9 cellular contexts compared by ENCODE assay signal in genomic region chr12:6552140-6552551, GRCh38. TPM values are rescaled to one million over a fixed set of nuclear protein-coding genes. Genes with fewer than 3 reads are reported as not detected.
A peak's percentile ranks its signal among the peaks of the same experiment; 100 is the strongest.
DNase-seq lines count a peak whose midpoint lies in the region; ATAC-seq, FAIRE-seq and TF ChIP-seq lines count a peak whose summit lies in the region.
"Had no signal": no experiment of that assay in that cellular context is flagged by ENCODE, and none has a peak within 500 bp of the region (broad histone marks: within the 10 kb centered on the region; RNA-seq: fewer than 3 reads in every experiment).

No MANE protein-coding gene starts in this region.

- no peak for FAIRE-seq in HepG2 (lab: Jason Lieb, UNC)
- FAIRE-seq: endometrium had no signal

- no peak overlapping the region for H3K4me3 ChIP-seq in liver (ENCODE audit: low read depth in 1 of 3, low read length in 3 of 3)
- no peak overlapping the region for H3K4me3 ChIP-seq in HepG2 (replicated peaks in 1 of 3; ENCODE audit: insufficient read depth in 1 of 3, low read depth in 2 of 3, low read length in 3 of 3)
- peak overlapping the region in 57 of 59 donors; percentile 19 to 100 (median 94) for H3K4me3 ChIP-seq in dorsolateral prefrontal cortex
- H3K4me3 ChIP-seq in mucosa of rectum (ENCODE audit: low read length in 2 of 2): no peak overlapping the region

- H3K27me3 ChIP-seq in liver (ENCODE audit: control insufficient read depth in 4 of 4, insufficient read depth in 4 of 4, low read length in 3 of 4) (no peaks in the 10 kb centered on the region), HepG2 (ENCODE audit: control insufficient read depth in 1 of 2, insufficient read depth in 2 of 2, low read length in 2 of 2) (no peaks in the 10 kb centered on the region; a peak in 1 of 5 replicates), dorsolateral prefrontal cortex (no peaks in the 10 kb centered on the region), mucosa of rectum (ENCODE audit: control insufficient read depth in 2 of 2, insufficient read depth in 2 of 2, low read length in 2 of 2) (no peaks in the 10 kb centered on the region)

- TF ChIP-seq EP300 in HepG2 (IDR thresholded peaks at IDR 0.05; ENCODE audit: low read depth in 2 of 2, low read length in 2 of 2) (no peak), HepG2 (CRISPR knock-in tag; IDR thresholded peaks at IDR 0.05; ENCODE audit: borderline replicate concordance) (no peak)

- TF ChIP-seq RAD21 in liver (IDR thresholded peaks at IDR 0.05): no peak
- no peak for TF ChIP-seq RAD21 in HepG2 (CRISPR knock-in tag; IDR thresholded peaks at IDR 0.05)

- H3K79me2 ChIP-seq in HepG2 (ENCODE audit: insufficient read depth, low read length): peaks cover 47% of the 10 kb centered on the region

- no peak for ATAC-seq in HepG2
- no peak for ATAC-seq in esophagus mucosa

- no peak for TF ChIP-seq POLR2A in HepG2 (IDR thresholded peaks at IDR 0.05; ENCODE audit: insufficient read depth in 1 of 2, low read depth in 2 of 2, low read length in 2 of 2)

- H3K36me3 ChIP-seq in liver (ENCODE audit: control insufficient read depth in 4 of 4, insufficient read depth in 3 of 4, low read depth in 1 of 4, low read length in 3 of 4) (peaks cover 5 to 24% (median 10%) of the 10 kb centered on the region in 4 donors), HepG2 (replicated peaks in 1 of 2; ENCODE audit: control insufficient read depth in 1 of 2, insufficient read depth in 2 of 2, low read length in 2 of 2) (peaks cover 23 to 57% of the 10 kb centered on the region in 2 experiments), mucosa of rectum (ENCODE audit: control insufficient read depth in 2 of 2, insufficient read depth in 2 of 2, low read length in 2 of 2) (peaks cover 6 to 15% of the 10 kb centered on the region in 2 donors)

- H3K9me3 ChIP-seq in liver (ENCODE audit: control insufficient read depth in 4 of 4, low read length in 3 of 4): no peaks in the 10 kb centered on the region
- H3K9me3 ChIP-seq in HepG2 (ENCODE audit: low read length): no peaks in the 10 kb centered on the region
- H3K9me3 ChIP-seq in mucosa of rectum (ENCODE audit: control insufficient read depth in 2 of 2, low read length in 2 of 2): no peaks in the 10 kb centered on the region

- H2AFZ ChIP-seq in HepG2 (ENCODE audit: low read length): no peak overlapping the region

- CTCF ChIA-PET in HepG2 (lab: Yijun Ruan, JAX; ENCODE audit: low intra/inter-chr PET ratio, low total read pairs): no interaction called here

- TF ChIP-seq CTCF in liver (IDR thresholded peaks at IDR 0.05; ENCODE audit: low read depth, low read length, missing input control) (no peak), HepG2 (CRISPR knock-in tag; IDR thresholded peaks at IDR 0.05) (no peak), dorsolateral prefrontal cortex (IDR thresholded peaks at IDR 0.05 in 54 of 56, conservative IDR thresholded peaks at IDR 0.05 in 2 of 56; ENCODE audit: low read depth in 1 of 56, partially characterized antibody in 56 of 56) (peak in 1 of 56 donors; percentile 2)

- POLR2A ChIA-PET in HepG2 (lab: Yijun Ruan, JAX): interaction anchor here (1.3 to 9.6 kb wide), 3 partner anchors 11 to 17 kb away, joined by 3 to 108 read pairs (median 48); partner anchors contain the start of gene GAPDH

- H3K27ac ChIP-seq in liver (ENCODE audit: low read depth in 1 of 2, low read length in 2 of 2): peak overlapping the region; percentile 58 to 63
- H3K27ac ChIP-seq in HepG2 (ENCODE audit: extremely low read length, insufficient read depth, low read length): no peak overlapping the region
- peak overlapping the region; percentile 18 to 98 (median 94) for H3K27ac ChIP-seq in dorsolateral prefrontal cortex
- H3K27ac ChIP-seq in mucosa of rectum (ENCODE audit: low read depth in 2 of 2, low read length in 2 of 2): peak overlapping the region; percentile 56 to 77

- intact Hi-C loops in HepG2 (cut with micrococcal nuclease; ENCODE audit: unreplicated experiment): loop anchor here (5.0 kb wide), 1 partner anchor 145 kb away; no protein-coding TSS in a partner anchor
- intact Hi-C loops in dorsolateral prefrontal cortex (cut with DNase I): loop anchor here (1.0 to 5.0 kb wide), 2 partner anchors 17 to 80 kb away; partner anchors contain the start of gene VAMP1 (in 1 of the 2)

- no peak overlapping the region for H3K4me2 ChIP-seq in HepG2 (ENCODE audit: low read depth, low read length)

- no peak for DNase-seq in HepG2 (ENCODE audit: low spot score)
- DNase-seq in dorsolateral prefrontal cortex: peak in 4 of 10 donors; percentile 52 to 72 (median 62)
- no peak for DNase-seq in activated CD4-positive, CD25-positive, alpha-beta regulatory T cell (lab: John Stamatoyannopoulos, UW)
- DNase-seq in activated gamma-delta T cell treated with Interleukin-2 at 50 U/mL for 16 hours: no peak
- no peak for DNase-seq in DMS53 treated with DMSO at 0.1 percent for 48 hours (lab: John Stamatoyannopoulos, UW; ENCODE audit: unreplicated experiment)

- H3K9ac ChIP-seq in liver (ENCODE audit: low read depth in 1 of 2, low read length in 2 of 2): no peak overlapping the region
- H3K9ac ChIP-seq in HepG2 (ENCODE audit: insufficient read depth, low read depth, low read length): no peak overlapping the region
- H3K9ac ChIP-seq in mucosa of rectum (ENCODE audit: low read depth in 1 of 2, low read length in 2 of 2): no peak overlapping the region

- in situ Hi-C loops in HepG2 (cut with HindIII; ENCODE audit: extremely low pct_ligation_motif_present, low pct_unique_long_range_greater_than_20kb): no loop called here

- no TSS peak for BruUV-seq in HepG2 (replicated peaks; lab: Mats Ljungman, UMichigan)

- WGBS in liver: 61% methylated on average over 4 of the region's 4 CpGs
- 88% methylated on average over 4 of the region's 4 CpGs for WGBS in HepG2 (ENCODE audit: low lambda C conversion rate)

- peaks cover 0 to 47% (median 31%) of the 10 kb centered on the region in 4 donors for H3K4me1 ChIP-seq in liver (ENCODE audit: control insufficient read depth in 4 of 4, insufficient read depth in 4 of 4, low read length in 3 of 4)
- peaks cover 43% of the 10 kb centered on the region for H3K4me1 ChIP-seq in HepG2 (ENCODE audit: insufficient read depth, low read length)
- H3K4me1 ChIP-seq in mucosa of rectum (ENCODE audit: control insufficient read depth in 2 of 2, insufficient read depth in 2 of 2, low read length in 2 of 2): peaks cover 25 to 32% of the 10 kb centered on the region in 2 donors

- peaks cover 7% of the 10 kb centered on the region; the same call in 1 of the 2 replicates for H4K20me1 ChIP-seq in HepG2 (ENCODE audit: insufficient read depth, low read length)

RNA-seq across cellular contexts. Expression of gene IFFO1, which starts 3.7 kb away (rescaled TPM):
- total RNA-seq in liver (1 to 10 TPM; 4.8 to 5.9 TPM), HepG2 (2016; rRNA removed; fragmentation: Illumina TruSeq; extraction: Trizol) (7.0 and 12.8 TPM in 2 replicates), dorsolateral prefrontal cortex (10 to 100 TPM; 29.9 to 71.0 (median 45.2) TPM), esophagus mucosa (1.2 TPM)
- polyA plus RNA-seq in liver (1 to 10 TPM; 5.9 to 7.6 TPM), HepG2 (2011; rRNA removed) (14.6 and 18.3 TPM in 2 replicates)
- 2.3 and 2.6 TPM in 2 replicates for total RNA-seq in HepG2 (2016; cell fraction: cytosol; rRNA removed; fragmentation: Illumina TruSeq; extraction: Trizol; ENCODE audit: low read depth)
- 6.1 and 12.5 TPM in 2 replicates for total RNA-seq in HepG2 (2016; cell fraction: insoluble cytoplasmic fraction; rRNA removed; fragmentation: Illumina TruSeq; extraction: Trizol)
- total RNA-seq in HepG2 (2016; cell fraction: membrane; rRNA removed; fragmentation: Illumina TruSeq; extraction: Trizol): 4.1 and 5.9 TPM in 2 replicates
- 13.7 and 16.1 TPM in 2 replicates for total RNA-seq in HepG2 (2016; cell fraction: nucleus; rRNA removed; fragmentation: Illumina TruSeq; extraction: Trizol)
- polyA plus RNA-seq in HepG2 (2011; cell fraction: cytosol; rRNA removed): 7.8 and 9.6 TPM in 2 replicates
- 132 TPM in 2 replicates for polyA plus RNA-seq in HepG2 (2011; cell fraction: nucleus; rRNA removed)
- 8.0 and 11.7 TPM in 2 replicates for polyA plus RNA-seq in HepG2 (2012)
- 1.9 TPM in 2 replicates for polyA plus RNA-seq in HepG2 (2016; cell fraction: cytosol; fragmentation: Illumina TruSeq; extraction: Trizol; ENCODE audit: low read depth)
- polyA plus RNA-seq in HepG2 (2016; cell fraction: insoluble cytoplasmic fraction; fragmentation: Illumina TruSeq; extraction: Trizol; ENCODE audit: low read depth): 6.6 and 8.2 TPM in 2 replicates
- 3.2 and 3.5 TPM in 2 replicates for polyA plus RNA-seq in HepG2 (2016; cell fraction: membrane; fragmentation: Illumina TruSeq; extraction: Trizol; ENCODE audit: low read depth)
- polyA plus RNA-seq in HepG2 (2016; cell fraction: nucleus; fragmentation: Illumina TruSeq; extraction: Trizol; ENCODE audit: insufficient read depth, low read depth): 54.2 and 55.8 TPM in 2 replicates
- 0.61 and 11.8 TPM in 2 replicates for polyA minus RNA-seq in HepG2 (2011; rRNA and poly(A)+ RNA removed; ENCODE audit: low replicate concordance)
- polyA minus RNA-seq in HepG2 (2011; cell fraction: cytosol; rRNA and poly(A)+ RNA removed): 2.9 and 3.4 TPM in 2 replicates
- polyA minus RNA-seq in HepG2 (2011; cell fraction: nucleus; rRNA and poly(A)+ RNA removed): 12.5 and 14.4 TPM in 2 replicates

RNA-seq across cellular contexts. Expression of gene NOP2, which starts 15.9 kb away (rescaled TPM):
- total RNA-seq in liver (10 to 100 TPM in 1 of 2 donors, 1 to 10 TPM in 1; 4.8 to 22.3 TPM), HepG2 (2016; rRNA removed; fragmentation: Illumina TruSeq; extraction: Trizol) (50.0 and 56.7 TPM in 2 replicates), dorsolateral prefrontal cortex (10 to 100 TPM; 17.8 to 57.6 (median 26.6) TPM), esophagus mucosa (30.6 TPM)
- polyA plus RNA-seq in liver (10 to 100 TPM; 12.5 to 15.6 TPM), HepG2 (2011; rRNA removed) (47.3 and 52.9 TPM in 2 replicates)
- 12.9 and 15.9 TPM in 2 replicates for total RNA-seq in HepG2 (2016; cell fraction: cytosol; rRNA removed; fragmentation: Illumina TruSeq; extraction: Trizol; ENCODE audit: low read depth)
- total RNA-seq in HepG2 (2016; cell fraction: insoluble cytoplasmic fraction; rRNA removed; fragmentation: Illumina TruSeq; extraction: Trizol): 47.8 and 60.1 TPM in 2 replicates
- 14.5 and 16.3 TPM in 2 replicates for total RNA-seq in HepG2 (2016; cell fraction: membrane; rRNA removed; fragmentation: Illumina TruSeq; extraction: Trizol)
- 58.7 and 75.9 TPM in 2 replicates for total RNA-seq in HepG2 (2016; cell fraction: nucleus; rRNA removed; fragmentation: Illumina TruSeq; extraction: Trizol)
- 23.1 and 25.0 TPM in 2 replicates for polyA plus RNA-seq in HepG2 (2011; cell fraction: cytosol; rRNA removed)
- 189 and 191 TPM in 2 replicates for polyA plus RNA-seq in HepG2 (2011; cell fraction: nucleus; rRNA removed)
- 39.3 and 51.1 TPM in 2 replicates for polyA plus RNA-seq in HepG2 (2012)
- 5.0 and 5.2 TPM in 2 replicates for polyA plus RNA-seq in HepG2 (2016; cell fraction: cytosol; fragmentation: Illumina TruSeq; extraction: Trizol; ENCODE audit: low read depth)
- polyA plus RNA-seq in HepG2 (2016; cell fraction: insoluble cytoplasmic fraction; fragmentation: Illumina TruSeq; extraction: Trizol; ENCODE audit: low read depth): 58.8 and 61.3 TPM in 2 replicates
- polyA plus RNA-seq in HepG2 (2016; cell fraction: membrane; fragmentation: Illumina TruSeq; extraction: Trizol; ENCODE audit: low read depth): 8.6 and 9.0 TPM in 2 replicates
- 230 and 250 TPM in 2 replicates for polyA plus RNA-seq in HepG2 (2016; cell fraction: nucleus; fragmentation: Illumina TruSeq; extraction: Trizol; ENCODE audit: insufficient read depth, low read depth)
- 70.3 and 126 TPM in 2 replicates for polyA minus RNA-seq in HepG2 (2011; rRNA and poly(A)+ RNA removed; ENCODE audit: low replicate concordance)
- 17.4 and 20.0 TPM in 2 replicates for polyA minus RNA-seq in HepG2 (2011; cell fraction: cytosol; rRNA and poly(A)+ RNA removed)
- polyA minus RNA-seq in HepG2 (2011; cell fraction: nucleus; rRNA and poly(A)+ RNA removed): 63.5 and 67.9 TPM in 2 replicates

RNA-seq across cellular contexts. Expression of gene GAPDH, which starts 17.8 kb away (rescaled TPM):
- 1,000 to 10,000 TPM; 1,234 to 1,389 TPM for total RNA-seq in liver
- 1,000 to 10,000 TPM; 1,299 to 2,082 TPM for polyA plus RNA-seq in liver
- 3,038 and 4,052 TPM in 2 replicates for total RNA-seq in HepG2 (2016; rRNA removed; fragmentation: Illumina TruSeq; extraction: Trizol)
- total RNA-seq in HepG2 (2016; cell fraction: cytosol; rRNA removed; fragmentation: Illumina TruSeq; extraction: Trizol; ENCODE audit: low read depth): 4,250 and 4,349 TPM in 2 replicates
- 3,016 and 4,088 TPM in 2 replicates for total RNA-seq in HepG2 (2016; cell fraction: insoluble cytoplasmic fraction; rRNA removed; fragmentation: Illumina TruSeq; extraction: Trizol)
- 3,384 and 3,615 TPM in 2 replicates for total RNA-seq in HepG2 (2016; cell fraction: membrane; rRNA removed; fragmentation: Illumina TruSeq; extraction: Trizol)
- total RNA-seq in HepG2 (2016; cell fraction: nucleus; rRNA removed; fragmentation: Illumina TruSeq; extraction: Trizol): 1,080 and 1,144 TPM in 2 replicates
- polyA plus RNA-seq in HepG2 (2011; rRNA removed): 12,395 and 12,722 TPM in 2 replicates
- 13,143 and 20,886 TPM in 2 replicates for polyA plus RNA-seq in HepG2 (2011; cell fraction: cytosol; rRNA removed)
- polyA plus RNA-seq in HepG2 (2011; cell fraction: nucleus; rRNA removed): 4,563 and 5,385 TPM in 2 replicates
- polyA plus RNA-seq in HepG2 (2012): 4,491 and 5,608 TPM in 2 replicates
- polyA plus RNA-seq in HepG2 (2016; cell fraction: cytosol; fragmentation: Illumina TruSeq; extraction: Trizol; ENCODE audit: low read depth): 5,853 and 5,973 TPM in 2 replicates
- polyA plus RNA-seq in HepG2 (2016; cell fraction: insoluble cytoplasmic fraction; fragmentation: Illumina TruSeq; extraction: Trizol; ENCODE audit: low read depth): 5,263 and 5,331 TPM in 2 replicates
- 4,187 and 4,205 TPM in 2 replicates for polyA plus RNA-seq in HepG2 (2016; cell fraction: membrane; fragmentation: Illumina TruSeq; extraction: Trizol; ENCODE audit: low read depth)
- polyA plus RNA-seq in HepG2 (2016; cell fraction: nucleus; fragmentation: Illumina TruSeq; extraction: Trizol; ENCODE audit: insufficient read depth, low read depth): 2,003 and 2,068 TPM in 2 replicates
- 14,131 and 14,841 TPM in 2 replicates for polyA minus RNA-seq in HepG2 (2011; rRNA and poly(A)+ RNA removed; ENCODE audit: low replicate concordance)
- polyA minus RNA-seq in HepG2 (2011; cell fraction: cytosol; rRNA and poly(A)+ RNA removed): 5,645 and 5,680 TPM in 2 replicates
- 1,044 and 1,523 TPM in 2 replicates for polyA minus RNA-seq in HepG2 (2011; cell fraction: nucleus; rRNA and poly(A)+ RNA removed)
- total RNA-seq in dorsolateral prefrontal cortex: 1,000 to 10,000 TPM; 1,552 to 3,778 (median 2,635) TPM
- total RNA-seq in esophagus mucosa: 3,825 TPM

RNA-seq across cellular contexts. Expression of gene CHD4, which starts 55.0 kb away (rescaled TPM):
- 100 to 1,000 TPM; 101 TPM for total RNA-seq in liver
- 10 to 100 TPM; 53.6 to 53.8 TPM for polyA plus RNA-seq in liver
- 148 and 156 TPM in 2 replicates for total RNA-seq in HepG2 (2016; rRNA removed; fragmentation: Illumina TruSeq; extraction: Trizol)
- 15.5 and 17.3 TPM in 2 replicates for total RNA-seq in HepG2 (2016; cell fraction: cytosol; rRNA removed; fragmentation: Illumina TruSeq; extraction: Trizol; ENCODE audit: low read depth)
- total RNA-seq in HepG2 (2016; cell fraction: insoluble cytoplasmic fraction; rRNA removed; fragmentation: Illumina TruSeq; extraction: Trizol): 147 and 150 TPM in 2 replicates
- 36.3 and 39.7 TPM in 2 replicates for total RNA-seq in HepG2 (2016; cell fraction: membrane; rRNA removed; fragmentation: Illumina TruSeq; extraction: Trizol)
- total RNA-seq in HepG2 (2016; cell fraction: nucleus; rRNA removed; fragmentation: Illumina TruSeq; extraction: Trizol): 250 and 271 TPM in 2 replicates
- polyA plus RNA-seq in HepG2 (2011; rRNA removed): 76.2 and 82.8 TPM in 2 replicates
- 64.8 and 67.1 TPM in 2 replicates for polyA plus RNA-seq in HepG2 (2011; cell fraction: cytosol; rRNA removed)
- 148 and 172 TPM in 2 replicates for polyA plus RNA-seq in HepG2 (2011; cell fraction: nucleus; rRNA removed)
- 74.3 and 85.1 TPM in 2 replicates for polyA plus RNA-seq in HepG2 (2012)
- 8.7 and 9.0 TPM in 2 replicates for polyA plus RNA-seq in HepG2 (2016; cell fraction: cytosol; fragmentation: Illumina TruSeq; extraction: Trizol; ENCODE audit: low read depth)
- polyA plus RNA-seq in HepG2 (2016; cell fraction: insoluble cytoplasmic fraction; fragmentation: Illumina TruSeq; extraction: Trizol; ENCODE audit: low read depth): 121 and 138 TPM in 2 replicates
- 17.5 and 22.9 TPM in 2 replicates for polyA plus RNA-seq in HepG2 (2016; cell fraction: membrane; fragmentation: Illumina TruSeq; extraction: Trizol; ENCODE audit: low read depth)
- polyA plus RNA-seq in HepG2 (2016; cell fraction: nucleus; fragmentation: Illumina TruSeq; extraction: Trizol; ENCODE audit: insufficient read depth, low read depth): 343 and 358 TPM in 2 replicates
- 130 and 210 TPM in 2 replicates for polyA minus RNA-seq in HepG2 (2011; rRNA and poly(A)+ RNA removed; ENCODE audit: low replicate concordance)
- polyA minus RNA-seq in HepG2 (2011; cell fraction: cytosol; rRNA and poly(A)+ RNA removed): 76.1 and 89.0 TPM in 2 replicates
- 87.0 and 130 TPM in 2 replicates for polyA minus RNA-seq in HepG2 (2011; cell fraction: nucleus; rRNA and poly(A)+ RNA removed)
- total RNA-seq in dorsolateral prefrontal cortex: 100 to 1,000 TPM; 139 to 266 (median 179) TPM
- total RNA-seq in esophagus mucosa: 119 TPM

RNA-seq across cellular contexts. Expression of gene NCAPD2, which starts 58.2 kb away (rescaled TPM):
- 10 to 100 TPM in 1 of 2 donors, 1 to 10 TPM in 1; 10.0 to 55.1 TPM for total RNA-seq in liver
- 1 to 10 TPM; 2.0 to 4.9 TPM for polyA plus RNA-seq in liver
- 65.6 and 100 TPM in 2 replicates for total RNA-seq in HepG2 (2016; rRNA removed; fragmentation: Illumina TruSeq; extraction: Trizol)
- 7.2 and 7.6 TPM in 2 replicates for total RNA-seq in HepG2 (2016; cell fraction: cytosol; rRNA removed; fragmentation: Illumina TruSeq; extraction: Trizol; ENCODE audit: low read depth)
- 68.5 and 86.5 TPM in 2 replicates for total RNA-seq in HepG2 (2016; cell fraction: insoluble cytoplasmic fraction; rRNA removed; fragmentation: Illumina TruSeq; extraction: Trizol)
- 25.1 and 25.2 TPM in 2 replicates for total RNA-seq in HepG2 (2016; cell fraction: membrane; rRNA removed; fragmentation: Illumina TruSeq; extraction: Trizol)
- total RNA-seq in HepG2 (2016; cell fraction: nucleus; rRNA removed; fragmentation: Illumina TruSeq; extraction: Trizol): 57.8 and 60.8 TPM in 2 replicates
- polyA plus RNA-seq in HepG2 (2011; rRNA removed): 42.8 and 51.1 TPM in 2 replicates
- polyA plus RNA-seq in HepG2 (2011; cell fraction: cytosol; rRNA removed): 32.2 and 41.0 TPM in 2 replicates
- 46.7 and 50.4 TPM in 2 replicates for polyA plus RNA-seq in HepG2 (2011; cell fraction: nucleus; rRNA removed)
- polyA plus RNA-seq in HepG2 (2012): 31.0 and 53.6 TPM in 2 replicates
- 3.4 and 4.5 TPM in 2 replicates for polyA plus RNA-seq in HepG2 (2016; cell fraction: cytosol; fragmentation: Illumina TruSeq; extraction: Trizol; ENCODE audit: low read depth)
- 56.7 and 71.7 TPM in 2 replicates for polyA plus RNA-seq in HepG2 (2016; cell fraction: insoluble cytoplasmic fraction; fragmentation: Illumina TruSeq; extraction: Trizol; ENCODE audit: low read depth)
- 12.3 and 13.7 TPM in 2 replicates for polyA plus RNA-seq in HepG2 (2016; cell fraction: membrane; fragmentation: Illumina TruSeq; extraction: Trizol; ENCODE audit: low read depth)
- polyA plus RNA-seq in HepG2 (2016; cell fraction: nucleus; fragmentation: Illumina TruSeq; extraction: Trizol; ENCODE audit: insufficient read depth, low read depth): 73.7 and 78.3 TPM in 2 replicates
- polyA minus RNA-seq in HepG2 (2011; rRNA and poly(A)+ RNA removed; ENCODE audit: low replicate concordance): 92.8 and 252 TPM in 2 replicates
- polyA minus RNA-seq in HepG2 (2011; cell fraction: cytosol; rRNA and poly(A)+ RNA removed): 51.6 and 71.6 TPM in 2 replicates
- polyA minus RNA-seq in HepG2 (2011; cell fraction: nucleus; rRNA and poly(A)+ RNA removed): 62.8 and 68.9 TPM in 2 replicates
- total RNA-seq in dorsolateral prefrontal cortex: 10 to 100 TPM; 10.2 to 44.7 (median 21.8) TPM
- 37.4 TPM for total RNA-seq in esophagus mucosa

Comparison
In these comparisons a context has a peak if more than half of its experiments do, and no peak if none do; other contexts are left out.
1. H3K4me3 ChIP-seq: peak in dorsolateral prefrontal cortex (57 of 59); none in liver (0 of 3), HepG2 (0 of 3) and mucosa of rectum (0 of 2).